In genomic region chr6:27772261-27773001, GRCh38 we compare ENCODE assay signal across 8 cellular contexts.
A peak's percentile ranks its signal among the peaks of the same experiment; 100 is the strongest.
DNase-seq lines count a peak whose midpoint lies in the region; ATAC-seq and TF ChIP-seq lines count a peak whose summit lies in the region.

No MANE protein-coding gene starts in this region.

- no peaks in the 10 kb centered on the region for H3K27me3 ChIP-seq in foreskin keratinocyte
- H3K27me3 ChIP-seq in neutrophil = peaks cover 11% of the 10 kb centered on the region

- no peaks in the 10 kb centered on the region for H3K4me1 ChIP-seq in foreskin keratinocyte
- peaks cover 8 to 12% of the 10 kb centered on the region in 2 experiments for H3K4me1 ChIP-seq in neutrophil (ENCODE audit: control insufficient read depth in 1 of 2, insufficient read depth in 1 of 2, low read depth in 1 of 2, low read length in 1 of 2)

- H3K4me3 ChIP-seq in neutrophil (ENCODE audit: low read depth in 1 of 2, low read length in 1 of 2) = no peak overlapping the region

- H3K27ac ChIP-seq in KOPT-K1 (ENCODE audit: low read depth, low read length, poor library complexity, severe bottlenecking) = peak overlapping the region; percentile 38
- no peak overlapping the region for H3K27ac ChIP-seq in foreskin keratinocyte
- no peak overlapping the region for H3K27ac ChIP-seq in neutrophil

- H3K36me3 ChIP-seq in KOPT-K1 (ENCODE audit: insufficient read depth, low read length) (no peaks in the 10 kb centered on the region), neutrophil (no peaks in the 10 kb centered on the region)

- peak; percentile 98 for TF ChIP-seq CTCF in foreskin keratinocyte (conservative IDR thresholded peaks at IDR 0.05)
- TF ChIP-seq CTCF in neutrophil (IDR thresholded peaks at IDR 0.05) = peak; percentile 87

- H3K9me3 ChIP-seq in KOPT-K1 (ENCODE audit: insufficient read depth, low read length, poor library complexity, severe bottlenecking) (no peaks in the 10 kb centered on the region), neutrophil (no peaks in the 10 kb centered on the region)

- DNase-seq in C1 segment of cervical spinal cord (lab: John Stamatoyannopoulos, UW) (peak in 13 of 14 donors; percentile 14 to 83 (median 45)), RKO (ENCODE audit: low spot score) (peak; percentile 87), foreskin keratinocyte (peak; percentile 89 to 96), superior temporal gyrus (ENCODE audit: extremely low spot score) (peak; percentile 80)
- peak; percentile 77 for DNase-seq in activated T-helper 9 cell treated with anti-CD3 and anti-CD28 coated beads, Interleukin-2, amount 50 U/mL, for 16 hours (ENCODE audit: low read depth)

- ATAC-seq in GM19468 (IDR thresholded peaks at IDR 0.05; ENCODE audit: extremely low read depth, unreplicated experiment) (peak; percentile 23), foreskin keratinocyte (peak; percentile 97)
